ENCODE assay signal across 12 cellular contexts in the genomic region with DNA sequence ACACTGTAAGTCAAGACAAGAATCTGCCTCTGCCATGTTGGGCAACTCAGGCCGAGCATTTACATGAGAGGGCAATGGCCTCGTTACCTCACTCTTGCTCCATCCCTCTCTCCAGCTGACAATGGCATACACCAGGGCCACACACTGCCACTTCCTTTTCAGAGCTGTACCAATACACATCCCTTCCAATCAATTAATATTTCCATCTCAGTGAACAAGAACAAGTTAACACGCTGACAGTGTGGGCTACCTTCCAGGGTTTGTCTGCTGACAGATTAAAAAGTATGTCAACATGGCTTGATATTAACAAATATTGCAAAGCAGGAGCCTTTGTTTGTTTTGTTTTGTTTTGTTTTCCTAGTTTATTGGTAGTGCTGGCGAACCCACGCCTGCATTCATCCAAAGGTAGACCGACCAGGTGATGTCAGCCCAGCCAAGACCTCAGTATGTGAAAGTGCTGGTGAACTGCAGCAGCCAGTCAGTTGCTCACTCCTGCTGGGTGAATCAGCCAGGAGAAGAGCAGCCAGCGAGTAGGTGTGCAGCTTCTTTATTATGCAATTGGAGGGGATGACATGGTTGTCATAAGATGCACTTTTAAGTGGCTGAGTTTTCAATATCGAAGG.
DNase-seq lines count a peak whose midpoint lies in the region; ATAC-seq, FAIRE-seq and TF ChIP-seq lines count a peak whose summit lies in the region.
"Had no signal": no experiment of that assay in that cellular context is flagged by ENCODE, and none has a peak within 500 bp of the region (broad histone marks: within the 10 kb centered on the region; RNA-seq: fewer than 3 reads in every experiment).

No MANE protein-coding gene starts in this region.

- peak overlapping the region; percentile 0 for H4K91ac ChIP-seq in H1 (replicated peaks; ENCODE audit: insufficient read length, low read length)

- H3K27me3 Mint-ChIP-seq in activated T-cell treated with anti-CD3 and anti-CD28 coated beads, Interleukin-2, amount 50 U/mL, for 4 hours (ENCODE audit: low read depth) = no peaks in the 10 kb centered on the region
- H3K27me3 Mint-ChIP-seq: CD4-positive, CD25-positive, alpha-beta regulatory T cell; progenitor cell of endocrine pancreas had no signal

- peak; percentile 36 to 45 for ATAC-seq in activated T-cell treated with anti-CD3 and anti-CD28 coated beads, Interleukin-2, amount 50 U/mL, for 4 hours
- no peak for ATAC-seq in GM18861 (IDR thresholded peaks at IDR 0.05; ENCODE audit: unreplicated experiment)
- no peak for ATAC-seq in GM18873 (IDR thresholded peaks at IDR 0.05; ENCODE audit: low FRiP score, unreplicated experiment)

- TF ChIP-seq CTCF in H1 (IDR thresholded peaks at IDR 0.05; ENCODE audit: control extremely low read depth in 1 of 3, insufficient read depth in 1 of 3, low read depth in 1 of 3, low read length in 3 of 3) = no peak

- no peak overlapping the region for H3K27ac ChIP-seq in H1 (ENCODE audit: low read depth, low read length)

- TF ChIP-seq POLR2A in H1 (IDR thresholded peaks at IDR 0.05; ENCODE audit: control extremely low read depth in 1 of 2, low read depth in 2 of 2, low read length in 2 of 2) = no peak

- H2AK5ac ChIP-seq in H1 (ENCODE audit: low read depth, low read length) = no peak overlapping the region

- no peak; a peak in 1 of 4 replicates for TF ChIP-seq RAD21 in H1 (IDR thresholded peaks at IDR 0.05 in 1 of 2, conservative IDR thresholded peaks at IDR 0.05 in 1 of 2; ENCODE audit: low read depth in 2 of 2, low read length in 2 of 2)

- H3K4me2 ChIP-seq in H1 (ENCODE audit: insufficient read depth in 1 of 2, low read depth in 2 of 2, low read length in 2 of 2) = no peak overlapping the region

- no peaks in the 10 kb centered on the region for H4K20me1 ChIP-seq in H1 (replicated peaks in 1 of 2; ENCODE audit: control insufficient read depth in 1 of 2, insufficient read depth in 2 of 2, low read length in 2 of 2)

- no peak overlapping the region for H3K14ac ChIP-seq in H1 (ENCODE audit: insufficient read length)

- no peak overlapping the region for H3K4ac ChIP-seq in H1 (replicated peaks; ENCODE audit: insufficient read length, low read depth, low read length)

- no peak overlapping the region for H2BK5ac ChIP-seq in H1 (ENCODE audit: low read depth, low read length)

- no peaks in the 10 kb centered on the region for H3K79me2 ChIP-seq in H1 (ENCODE audit: control insufficient read depth in 1 of 2, insufficient read depth in 2 of 2, low read length in 2 of 2)

- H4K8ac ChIP-seq in H1 (ENCODE audit: extremely low read depth, insufficient read depth, low read length) = no peak overlapping the region

- no peaks in the 10 kb centered on the region for H3K36me3 ChIP-seq in H1 (ENCODE audit: control insufficient read depth in 2 of 4, insufficient read depth in 4 of 4, low read length in 3 of 4)

- H3K27me3 ChIP-seq in H1 (replicated peaks in 1 of 4; ENCODE audit: control insufficient read depth in 3 of 4, extremely low read depth in 1 of 4, insufficient read depth in 3 of 4, low read length in 3 of 4) = no peaks in the 10 kb centered on the region

- DNase-seq in activated T-cell treated with anti-CD3 and anti-CD28 coated beads, Interleukin-2, amount 50 U/mL, for 4 hours = peak; percentile 30
- no peak for DNase-seq in activated T-cell treated with anti-CD3 and anti-CD28 coated beads, Interleukin-2, amount 50 U/mL, for 1 hour
- DNase-seq in NCI-H748 (lab: John Stamatoyannopoulos, UW; ENCODE audit: unreplicated experiment) = peak; percentile 92
- DNase-seq in H1 (ENCODE audit: low read depth in 1 of 2, low spot score in 2 of 2) = no peak
- peak; percentile 56 for DNase-seq in stimulated activated CD4-positive, alpha-beta T cell treated with anti-CD3 and anti-CD28 coated beads, Interleukin-4, amount 100 ng/mL, for 24 hours
- no peak for DNase-seq in occipital lobe (lab: John Stamatoyannopoulos, UW)
- DNase-seq: activated CD8-positive, alpha-beta memory T cell treated with anti-CD3 and anti-CD28 coated beads, Interleukin-2, amount 50 U/mL, for 48 hours; CD4-positive, CD25-positive, alpha-beta regulatory T cell; HCEC 1CT had no signal

- no peak overlapping the region for H3K56ac ChIP-seq in H1 (replicated peaks; ENCODE audit: insufficient read length, low read depth, low read length)

- no peaks in the 10 kb centered on the region for H3K36me3 Mint-ChIP-seq in activated T-cell treated with anti-CD3 and anti-CD28 coated beads, Interleukin-2, amount 50 U/mL, for 4 hours (ENCODE audit: insufficient read depth)
- H3K36me3 Mint-ChIP-seq: CD4-positive, CD25-positive, alpha-beta regulatory T cell had no signal

- H2BK120ac ChIP-seq in H1 (replicated peaks; ENCODE audit: low read depth, low read length) = no peak overlapping the region

- 79% methylated on average over 8 of the region's 8 CpGs; no CpG with 5 or more reads in 1 of the 2 experiments for WGBS in H1 (ENCODE audit: extremely low coverage in 1 of 2, insufficient coverage in 1 of 2, insufficient read length in 1 of 2, insufficient replicate concordance in 2 of 2, low coverage in 1 of 2, low lambda C conversion rate in 2 of 2, missing lambda C conversion rate in 1 of 2), 2 experiments

- H3K4me1 ChIP-seq in H1 (replicated peaks in 1 of 4; ENCODE audit: control insufficient read depth in 3 of 4, insufficient read depth in 4 of 4, low read length in 3 of 4) = peaks cover 0 to 2% (median 1%) of the 10 kb centered on the region in 4 experiments; a peak in 2 of 7 replicates

- H3K23ac ChIP-seq in H1 (ENCODE audit: insufficient read length) = no peak overlapping the region

- H3K4me3 Mint-ChIP-seq in activated T-cell treated with anti-CD3 and anti-CD28 coated beads, Interleukin-2, amount 50 U/mL, for 4 hours = no peak overlapping the region
- H3K4me3 Mint-ChIP-seq: CD4-positive, CD25-positive, alpha-beta regulatory T cell had no signal

- no peak overlapping the region for H3K9ac ChIP-seq in H1 (replicated peaks in 1 of 4; ENCODE audit: extremely low read depth in 1 of 4, low read depth in 3 of 4, low read length in 3 of 4)

- H3K9me3 Mint-ChIP-seq in activated T-cell treated with anti-CD3 and anti-CD28 coated beads, Interleukin-2, amount 50 U/mL, for 4 hours = no peaks in the 10 kb centered on the region

- CTCF ChIA-PET in H1 (lab: Charles Lee; ENCODE audit: partially characterized antibody) = no interaction called here

- H3K4me3 ChIP-seq in H1 (ENCODE audit: extremely low read depth in 1 of 4, insufficient read depth in 2 of 4, low read depth in 3 of 4, low read length in 4 of 4) = no peak overlapping the region

- H2BK12ac ChIP-seq in H1 (ENCODE audit: low read depth, low read length) = no peak overlapping the region

- H3K9me3 ChIP-seq in H1 (ENCODE audit: insufficient read depth in 2 of 2, low read depth in 1 of 2, low read length in 1 of 2) = no peaks in the 10 kb centered on the region

- no peaks in the 10 kb centered on the region for H3K23me2 ChIP-seq in H1 (ENCODE audit: low read depth, low read length)

- POLR2A ChIA-PET in H1 (lab: Charles Lee; ENCODE audit: partially characterized antibody) = interaction anchor here (0.7 kb wide), 1 partner anchor 157 kb away, joined by 3 read pairs; no protein-coding TSS in a partner anchor

- H3K79me1 ChIP-seq in H1 (ENCODE audit: low read depth, low read length) = no peaks in the 10 kb centered on the region; the same call in 1 of the 2 replicates

- no peak for TF ChIP-seq EP300 in H1 (IDR thresholded peaks at IDR 0.05; ENCODE audit: borderline replicate concordance in 1 of 2, low read depth in 2 of 2, low read length in 2 of 2)

- no peak overlapping the region for H4K5ac ChIP-seq in H1 (ENCODE audit: insufficient read length, low read depth, low read length)

- H2AFZ ChIP-seq in H1 (ENCODE audit: low read length) = no peak overlapping the region

- H3K18ac ChIP-seq in H1 (ENCODE audit: extremely low read depth, low read length) = 0 out of 2 replicates have a peak overlapping the region, but pooled peaks have one; percentile 0

- H2BK15ac ChIP-seq in H1 (ENCODE audit: low read length) = peak overlapping the region; percentile 63; the same call in 1 of the 2 replicates

- peak overlapping the region; percentile 66; the same call in 1 of the 2 replicates for H2BK20ac ChIP-seq in H1 (ENCODE audit: low read length)

- peaks cover 45% of the 10 kb centered on the region for H3K4me1 Mint-ChIP-seq in activated T-cell treated with anti-CD3 and anti-CD28 coated beads, Interleukin-2, amount 50 U/mL, for 4 hours (ENCODE audit: low read depth)

- FAIRE-seq in H1 (lab: Jason Lieb, UNC) = no peak

TF ChIP-seq in H1, 55 proteins besides CTCF, POLR2A, EP300 and RAD21 (continues in another document):
- TF ChIP-seq ZNF274 (IDR thresholded peaks at IDR 0.05; ENCODE audit: borderline replicate concordance, extremely low read depth, low read length) (no peak), TCF12 (IDR thresholded peaks at IDR 0.05; ENCODE audit: low read depth, low read length) (no peak), SAP30 (IDR thresholded peaks at IDR 0.05; ENCODE audit: insufficient read depth, insufficient replicate concordance, low read length) (no peak), SIN3A (conservative IDR thresholded peaks at IDR 0.05 in 1 of 2, IDR thresholded peaks at IDR 0.05 in 1 of 2; ENCODE audit: low read depth in 1 of 2, low read length in 2 of 2) (no peak), CHD1 (IDR thresholded peaks at IDR 0.05; ENCODE audit: low read depth, low read length) (no peak), MAX (IDR thresholded peaks at IDR 0.05) (no peak), YY1 (IDR thresholded peaks at IDR 0.05; ENCODE audit: low read depth, low read length) (no peak), KDM1A (IDR thresholded peaks at IDR 0.05; ENCODE audit: borderline replicate concordance, low read length) (no peak), CREB1 (IDR thresholded peaks at IDR 0.05) (no peak)
- TF ChIP-seq, protein P1, sequence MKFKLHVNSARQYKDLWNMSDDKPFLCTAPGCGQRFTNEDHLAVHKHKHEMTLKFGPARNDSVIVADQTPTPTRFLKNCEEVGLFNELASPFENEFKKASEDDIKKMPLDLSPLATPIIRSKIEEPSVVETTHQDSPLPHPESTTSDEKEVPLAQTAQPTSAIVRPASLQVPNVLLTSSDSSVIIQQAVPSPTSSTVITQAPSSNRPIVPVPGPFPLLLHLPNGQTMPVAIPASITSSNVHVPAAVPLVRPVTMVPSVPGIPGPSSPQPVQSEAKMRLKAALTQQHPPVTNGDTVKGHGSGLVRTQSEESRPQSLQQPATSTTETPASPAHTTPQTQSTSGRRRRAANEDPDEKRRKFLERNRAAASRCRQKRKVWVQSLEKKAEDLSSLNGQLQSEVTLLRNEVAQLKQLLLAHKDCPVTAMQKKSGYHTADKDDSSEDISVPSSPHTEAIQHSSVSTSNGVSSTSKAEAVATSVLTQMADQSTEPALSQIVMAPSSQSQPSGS (IDR thresholded peaks at IDR 0.05; ENCODE audit: low read length) = no peak

Comparison
In these comparisons a context has a peak if more than half of its experiments do, and no peak if none do; other contexts are left out.
1. DNase-seq: peak in activated T-cell treated with anti-CD3 and anti-CD28 coated beads, Interleukin-2, amount 50 U/mL, for 4 hours (single experiment), NCI-H748 (single experiment) and stimulated activated CD4-positive, alpha-beta T cell treated with anti-CD3 and anti-CD28 coated beads, Interleukin-4, amount 100 ng/mL, for 24 hours (single experiment); none in activated T-cell treated with anti-CD3 and anti-CD28 coated beads, Interleukin-2, amount 50 U/mL, for 1 hour (single experiment), H1 (0 of 2) and occipital lobe (single experiment).
2. ATAC-seq: peak in activated T-cell treated with anti-CD3 and anti-CD28 coated beads, Interleukin-2, amount 50 U/mL, for 4 hours (2 of 2); none in GM18861 (single experiment) and GM18873 (single experiment).